ENCODE assay signal across 24 cellular contexts in the genomic region with DNA sequence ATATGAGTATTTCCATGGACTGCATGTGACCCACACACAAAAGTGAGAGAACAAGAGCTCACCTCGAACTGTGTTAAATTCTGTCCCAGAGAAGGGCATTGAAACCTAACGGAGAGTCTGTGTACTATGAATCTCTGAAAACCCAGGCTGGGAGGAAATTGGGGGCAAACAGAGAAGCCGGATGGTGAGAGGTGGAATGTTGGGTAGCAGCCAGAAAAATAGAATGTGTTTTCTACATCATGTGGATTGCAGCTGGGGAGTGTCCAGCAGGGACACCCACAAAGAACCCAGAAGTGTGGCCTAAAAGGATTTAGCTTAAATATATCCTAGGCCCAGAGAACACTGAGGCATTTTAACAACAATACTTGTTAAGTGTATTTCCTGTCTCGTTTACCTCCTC. TPM values are rescaled to one million over a fixed set of nuclear protein-coding genes. Genes with fewer than 3 reads are reported as not detected.
DNase-seq lines count a peak whose midpoint lies in the region; FAIRE-seq and TF ChIP-seq lines count a peak whose summit lies in the region.
"Had no signal": no experiment of that assay in that cellular context is flagged by ENCODE, and none has a peak within 500 bp of the region (broad histone marks: within the 10 kb centered on the region; RNA-seq: fewer than 3 reads in every experiment).

No MANE protein-coding gene starts in this region.

- no peaks in the 10 kb centered on the region for H4K20me1 ChIP-seq in PC-9 (ENCODE audit: insufficient read depth)

- no peaks in the 10 kb centered on the region for H3K27me3 Mint-ChIP-seq in nephron progenitor cell (ENCODE audit: low read depth, poor library complexity)
- H3K27me3 Mint-ChIP-seq: brain; memory B cell; naive thymus-derived CD4-positive, alpha-beta T cell had no signal

- no peaks in the 10 kb centered on the region for H3K27me3 ChIP-seq in PC-9 (ENCODE audit: insufficient read depth, low read depth)
- H3K27me3 ChIP-seq: esophagus squamous epithelium, tibial nerve had no signal

- H3K36me3 ChIP-seq in PC-9 (ENCODE audit: low read depth) (no peaks in the 10 kb centered on the region), kidney (ENCODE audit: control insufficient read depth in 1 of 2, insufficient read depth in 2 of 2, low read length in 2 of 2) (no peaks in the 10 kb centered on the region)
- H3K36me3 ChIP-seq: esophagus squamous epithelium, tibial nerve had no signal

- H3K4me3 ChIP-seq in fibroblast of pulmonary artery (replicated peaks; ENCODE audit: low read depth, low read length) (no peak overlapping the region), PC-9 (no peak overlapping the region), kidney (ENCODE audit: low read length in 2 of 2) (no peak overlapping the region)
- H3K4me3 ChIP-seq: esophagus squamous epithelium, tibial nerve had no signal

- H3F3A ChIP-seq in PC-9 (ENCODE audit: insufficient read depth, low read depth): no peaks in the 10 kb centered on the region; the same call in 1 of the 2 replicates

- H3K9me2 ChIP-seq in PC-9 (ENCODE audit: insufficient read depth): no peaks in the 10 kb centered on the region

- no peak for FAIRE-seq in kidney (lab: Jason Lieb, UNC)
- FAIRE-seq: D721Med had no signal

- H3K9me3 Mint-ChIP-seq in nephron progenitor cell: no peaks in the 10 kb centered on the region
- H3K9me3 Mint-ChIP-seq: brain; memory B cell; naive thymus-derived CD4-positive, alpha-beta T cell had no signal

- no TSS peak for BruUV-seq in PC-9 (replicated peaks; lab: Mats Ljungman, UMichigan)

- no peaks in the 10 kb centered on the region for H3K4me1 ChIP-seq in PC-9 (replicated peaks; ENCODE audit: insufficient read depth)
- no peaks in the 10 kb centered on the region for H3K4me1 ChIP-seq in kidney (ENCODE audit: control insufficient read depth in 1 of 2, insufficient read depth in 1 of 2, low read depth in 1 of 2, low read length in 2 of 2)
- H3K4me1 ChIP-seq: esophagus squamous epithelium, parathyroid adenoma, tibial nerve had no signal

- no peak overlapping the region for H3K4me3 Mint-ChIP-seq in nephron progenitor cell
- H3K4me3 Mint-ChIP-seq: brain; memory B cell; naive thymus-derived CD4-positive, alpha-beta T cell had no signal

- no peak overlapping the region for H3K27ac ChIP-seq in PC-9
- H3K27ac ChIP-seq in kidney (ENCODE audit: low read depth in 2 of 2, low read length in 2 of 2): no peak overlapping the region
- H3K27ac ChIP-seq: esophagus squamous epithelium, parathyroid adenoma, tibial nerve had no signal

- TF ChIP-seq CTCF in fibroblast of pulmonary artery (IDR thresholded peaks at IDR 0.05; ENCODE audit: low read length, missing control alignments): no peak
- TF ChIP-seq CTCF in nephron progenitor cell (IDR thresholded peaks at IDR 0.05): no peak
- no peak for TF ChIP-seq CTCF in PC-9 (conservative IDR thresholded peaks at IDR 0.05)
- TF ChIP-seq CTCF in kidney (IDR thresholded peaks at IDR 0.05; ENCODE audit: borderline replicate concordance, extremely low read depth, insufficient read depth): no peak

- DNase-seq in EH (ENCODE audit: low read depth) (peak; percentile 44), amniotic epithelial cell (ENCODE audit: low read depth) (peak; percentile 37), fibroblast of pulmonary artery (ENCODE audit: low read depth) (peak; percentile 6), nephron progenitor cell (no peak), PC-9 (no peak), kidney (no peak), NCI-H510A treated with DMSO at 0.1 percent for 48 hours (lab: John Stamatoyannopoulos, UW) (no peak)
- DNase-seq in activated CD4-positive, alpha-beta T cell treated with anti-CD3 and anti-CD28 coated beads, Interleukin-2, amount 50 U/mL, for 48 hours: no peak
- DNase-seq: activated CD4-positive, alpha-beta T cell treated with anti-CD3 and anti-CD28 coated beads for 1 hour; activated gamma-delta T cell; esophagus squamous epithelium; naive thymus-derived CD4-positive, alpha-beta T cell; NCI-H1105 treated with DMSO at 0.1 percent for 48 hours; NCI-H2081; NCI-H446; SHP77; stimulated activated CD4-positive, alpha-beta T cell treated with anti-CD3 and anti-CD28 coated beads, Interleukin-15, amount 100 ng/mL, for 24 hours; stimulated activated CD8-positive, alpha-beta memory T cell treated with anti-CD3 and anti-CD28 coated beads, Interleukin-4, amount 100 ng/mL, for 48 hours had no signal

- H3K79me2 ChIP-seq in PC-9 (ENCODE audit: low read depth): no peaks in the 10 kb centered on the region
- H3K79me2 ChIP-seq: parathyroid adenoma had no signal

- H3K36me3 Mint-ChIP-seq in nephron progenitor cell (ENCODE audit: low read depth): peaks cover 24% of the 10 kb centered on the region
- H3K36me3 Mint-ChIP-seq: brain, memory B cell had no signal

- CTCF ChIA-PET in PC-9 (lab: Charles Lee): no interaction called here

- H3K9me3 ChIP-seq in PC-9 (ENCODE audit: insufficient read depth, low read depth) (no peaks in the 10 kb centered on the region), kidney (ENCODE audit: control insufficient read depth in 1 of 2, low read length in 2 of 2) (no peaks in the 10 kb centered on the region)
- H3K9me3 ChIP-seq: esophagus squamous epithelium, tibial nerve had no signal

- intact Hi-C loops in PC-9 (cut with micrococcal nuclease; ENCODE audit: unreplicated experiment): no loop called here
- intact Hi-C loops in kidney (cut with DNase I): no loop called here

- H3K4me1 Mint-ChIP-seq in nephron progenitor cell: no peaks in the 10 kb centered on the region

- H3K9ac ChIP-seq in kidney (ENCODE audit: low read length in 2 of 2): no peak overlapping the region
- H3K9ac ChIP-seq: parathyroid adenoma had no signal

- POLR2A ChIA-PET in PC-9 (lab: Charles Lee; ENCODE audit: unreplicated experiment): no interaction called here

- peak overlapping the region; percentile 19 for H3K27ac Mint-ChIP-seq in nephron progenitor cell
- H3K27ac Mint-ChIP-seq: memory B cell had no signal

- H3K4me2 ChIP-seq in PC-9: no peak overlapping the region

- no peak overlapping the region for H2AFZ ChIP-seq in PC-9
- H2AFZ ChIP-seq: parathyroid adenoma had no signal

RNA-seq across cellular contexts. Expression of a gene that starts 38.6 kb away (rescaled TPM):
- total RNA-seq in PC-9 (2021): 17.6 and 24.4 TPM in 2 replicates
- total RNA-seq in kidney: 0.98 TPM
- polyA plus RNA-seq in kidney (ENCODE audit: insufficient read depth, low read depth, low replicate concordance): 1.5 TPM
- total RNA-seq: sciatic nerve had no signal

Comparison
In these comparisons a context has a peak if more than half of its experiments do, and no peak if none do; other contexts are left out.
1. DNase-seq: peak in EH (single experiment), amniotic epithelial cell (single experiment) and fibroblast of pulmonary artery (single experiment); none in nephron progenitor cell (single experiment), PC-9 (0 of 2), kidney (single experiment), NCI-H510A treated with DMSO at 0.1 percent for 48 hours (single experiment) and activated CD4-positive, alpha-beta T cell treated with anti-CD3 and anti-CD28 coated beads, Interleukin-2, amount 50 U/mL, for 48 hours (0 of 2).